29 cellular contexts compared by ENCODE assay signal in genomic region chr19:8904597-8904996, GRCh38.
"Had no signal": no experiment of that assay in that cellular context is flagged by ENCODE, and none has a peak within 500 bp of the region (broad histone marks: within the 10 kb centered on the region; RNA-seq: fewer than 3 reads in every experiment).

No MANE protein-coding gene starts in this region.

- H3K27ac Mint-ChIP-seq: dendritic cell treated with granulocyte-macrophage colony-stimulating factor and Interleukin-4, amounts not matched to agents 40 ng/mL and 50 ng/mL, for 4 days; effector memory CD8-positive, alpha-beta T cell; endodermal cell had no signal

- FAIRE-seq: colon, endometrium, endothelial cell of umbilical vein, frontal cortex had no signal

- H3K9me3 ChIP-seq: colonic mucosa, esophagus muscularis mucosa, esophagus squamous epithelium, gastrocnemius medialis, gastroesophageal sphincter, heart left ventricle, heart right ventricle had no signal

- H3K4me3 Mint-ChIP-seq: dendritic cell treated with granulocyte-macrophage colony-stimulating factor and Interleukin-4, amounts not matched to agents 40 ng/mL and 50 ng/mL, for 4 days; effector memory CD8-positive, alpha-beta T cell; endodermal cell had no signal

- ATAC-seq: effector memory CD8-positive, alpha-beta T cell; esophagus mucosa; foreskin keratinocyte; gastrocnemius medialis; gastroesophageal sphincter; heart left ventricle; heart right ventricle had no signal

- DNase-seq: colonic mucosa; cortex of kidney; dermis blood vessel endothelial cell; dorsolateral prefrontal cortex; effector CD4-positive, alpha-beta T cell; effector CD8-positive, alpha-beta T cell; effector memory CD4-positive, alpha-beta T cell; effector memory CD8-positive, alpha-beta T cell; endodermal cell; erythroblast; esophagus squamous epithelium; foreskin fibroblast; foreskin keratinocyte; foreskin melanocyte; gastrocnemius medialis; glutamatergic neuron; head of caudate nucleus; heart left ventricle; heart right ventricle had no signal

- H3K27me3 Mint-ChIP-seq: dendritic cell treated with granulocyte-macrophage colony-stimulating factor and Interleukin-4, amounts not matched to agents 40 ng/mL and 50 ng/mL, for 4 days; effector memory CD8-positive, alpha-beta T cell had no signal

- H3K27ac ChIP-seq: colonic mucosa, coronary artery, dorsolateral prefrontal cortex, epithelial cell of prostate, esophagus muscularis mucosa, esophagus squamous epithelium, foreskin keratinocyte, gastrocnemius medialis, gastroesophageal sphincter, heart left ventricle, heart right ventricle had no signal

- H3K4me1 ChIP-seq: colonic mucosa, esophagus muscularis mucosa, esophagus squamous epithelium, foreskin keratinocyte, gastrocnemius medialis, gastroesophageal sphincter, heart left ventricle, heart right ventricle had no signal

- H3K4me3 ChIP-seq: colonic mucosa, coronary artery, dorsolateral prefrontal cortex, esophagus muscularis mucosa, esophagus squamous epithelium, gastrocnemius medialis, gastroesophageal sphincter, heart left ventricle, heart right ventricle had no signal

- H3K36me3 ChIP-seq: colonic mucosa, esophagus muscularis mucosa, esophagus squamous epithelium, gastrocnemius medialis, gastroesophageal sphincter, heart left ventricle, heart right ventricle had no signal

- H3K4me1 Mint-ChIP-seq: endodermal cell had no signal

- H3K9me3 Mint-ChIP-seq: dendritic cell treated with granulocyte-macrophage colony-stimulating factor and Interleukin-4, amounts not matched to agents 40 ng/mL and 50 ng/mL, for 4 days; effector memory CD8-positive, alpha-beta T cell; endodermal cell had no signal

- H3K27me3 ChIP-seq: colonic mucosa, esophagus squamous epithelium, foreskin keratinocyte, gastrocnemius medialis, heart left ventricle, heart right ventricle had no signal
